ENCODE assay signal across 13 cellular contexts in the genomic region with DNA sequence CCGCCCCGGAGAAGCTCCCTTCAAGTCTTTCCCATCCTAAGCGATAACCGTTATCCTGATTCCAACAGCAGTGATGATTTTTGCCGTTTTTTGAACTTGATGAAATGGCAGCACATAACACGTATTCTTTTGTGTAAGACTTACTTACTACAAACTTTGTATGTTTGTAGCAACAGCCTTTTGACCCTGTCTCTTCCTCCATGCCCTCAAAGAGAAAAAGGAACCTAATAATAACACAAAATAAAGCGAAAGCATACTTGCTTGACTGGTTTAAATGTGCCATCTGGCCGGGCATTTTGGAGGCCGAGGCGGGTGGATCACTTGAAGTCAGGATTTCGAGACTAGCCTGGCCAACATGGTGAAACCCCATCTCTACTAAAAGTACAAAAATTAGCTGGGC. TPM values are rescaled to one million over a fixed set of nuclear protein-coding genes. Genes with fewer than 3 reads are reported as not detected.
A peak's percentile ranks its signal among the peaks of the same experiment; 100 is the strongest.
DNase-seq lines count a peak whose midpoint lies in the region; ATAC-seq and TF ChIP-seq lines count a peak whose summit lies in the region.
"Had no signal": no experiment of that assay in that cellular context is flagged by ENCODE, and none has a peak within 500 bp of the region (broad histone marks: within the 10 kb centered on the region; RNA-seq: fewer than 3 reads in every experiment).

No MANE protein-coding gene starts in this region.

- H3K27ac ChIP-seq in OCI-LY7 (ENCODE audit: low read depth, low read length, poor library complexity, severe bottlenecking): peak overlapping the region; percentile 38

- intact Hi-C loops in OCI-LY7 (cut with micrococcal nuclease; ENCODE audit: unreplicated experiment): no loop called here

- peak overlapping the region; percentile 51 for H3K4me3 ChIP-seq in OCI-LY7 (ENCODE audit: low read depth, low read length, poor library complexity, severe bottlenecking)

- H2AFZ ChIP-seq in OCI-LY7 (ENCODE audit: low read length): peak overlapping the region; percentile 96

- CTCF ChIA-PET in OCI-LY7 (lab: Charles Lee; ENCODE audit: unreplicated experiment): interaction anchor here (0.7 kb wide), 1 partner anchor 59 kb away, joined by 3 read pairs; no protein-coding TSS in a partner anchor

- H4K20me1 ChIP-seq in OCI-LY7 (ENCODE audit: insufficient read depth, low read length): no peaks in the 10 kb centered on the region

- DNase-seq in CD1c-positive myeloid dendritic cell (ENCODE audit: extremely low spot score) (peak; percentile 29), OCI-LY7 (ENCODE audit: low spot score) (no peak), DMS153 treated with DMSO at 0.1 percent for 48 hours (lab: John Stamatoyannopoulos, UW; ENCODE audit: unreplicated experiment) (no peak), NCI-H1105 (lab: John Stamatoyannopoulos, UW) (no peak)
- DNase-seq: activated T-cell treated with anti-CD3 and anti-CD28 coated beads, Interleukin-2, amount 50 U/mL, for 1 hour; heart left ventricle; left ventricle myocardium superior; NCI-H345; nucleus accumbens had no signal

- H3K36me3 ChIP-seq in OCI-LY7 (ENCODE audit: insufficient read depth, low read length): no peaks in the 10 kb centered on the region
- H3K36me3 ChIP-seq: heart left ventricle had no signal

- POLR2A ChIA-PET in OCI-LY7 (lab: Charles Lee): interaction anchor here (0.9 to 1.5 kb wide), 3 partner anchors 10 to 117 kb away, joined by 3 to 5 read pairs (median 4); no protein-coding TSS in a partner anchor

- peaks cover 26% of the 10 kb centered on the region for H3K4me1 ChIP-seq in OCI-LY7 (ENCODE audit: insufficient read depth, low read length, poor library complexity, severe bottlenecking)

- no peaks in the 10 kb centered on the region for H3K9me2 ChIP-seq in OCI-LY7 (ENCODE audit: insufficient read depth, low read length)

- H3K79me2 ChIP-seq in OCI-LY7 (ENCODE audit: insufficient read depth, low read depth, low read length): no peaks in the 10 kb centered on the region

- no peaks in the 10 kb centered on the region for H3K9me3 ChIP-seq in OCI-LY7 (ENCODE audit: low read length)
- H3K9me3 ChIP-seq: heart left ventricle had no signal

- peak overlapping the region; percentile 75 for H3K4me2 ChIP-seq in OCI-LY7 (ENCODE audit: low read length)

- ATAC-seq in GM19397 (IDR thresholded peaks at IDR 0.05; ENCODE audit: unreplicated experiment) (peak; percentile 15), HG03097 (IDR thresholded peaks at IDR 0.05; ENCODE audit: low FRiP score, unreplicated experiment) (peak; percentile 32), HG02852 (IDR thresholded peaks at IDR 0.05; ENCODE audit: unreplicated experiment) (no peak), GM18873 (IDR thresholded peaks at IDR 0.05; ENCODE audit: low FRiP score, unreplicated experiment) (no peak)
- ATAC-seq: left ventricle myocardium superior had no signal

- no peak; the same call in 1 of the 2 replicates for TF ChIP-seq CTCF in OCI-LY7 (conservative IDR thresholded peaks at IDR 0.05; ENCODE audit: low read length)

- no TSS peak for BruUV-seq in OCI-LY7 (replicated peaks; lab: Mats Ljungman, UMichigan)

RNA-seq across cellular contexts. Expression of a gene that starts 26.4 kb away (rescaled TPM):
- 13.9 and 30.3 TPM in 2 replicates for total RNA-seq in OCI-LY7 (2014; rRNA removed; shearing (Covaris generic))
- total RNA-seq in OCI-LY7 (2022): 22.0 and 28.7 TPM in 2 replicates

Comparison
In these comparisons a context has a peak if more than half of its experiments do, and no peak if none do; other contexts are left out.
1. ATAC-seq: peak in GM19397 (single experiment) and HG03097 (single experiment); none in HG02852 (single experiment) and GM18873 (single experiment).